1 cellular context compared by ENCODE assay signal in genomic region chr21:45299026-45299863, GRCh38.
TF ChIP-seq lines count a peak whose summit lies in the region.

No MANE protein-coding gene starts in this region.

TF ChIP-seq in K562, 482 proteins besides CTCF, POLR2A, EP300 and RAD21 (continued from another document and continues in another):
- TF ChIP-seq PRDM10 (IDR thresholded peaks at IDR 0.05; ENCODE audit: partially characterized antibody) (no peak), NCOR1 (IDR thresholded peaks at IDR 0.05) (no peak), MXD1 (CRISPR knock-in tag; IDR thresholded peaks at IDR 0.05; ENCODE audit: borderline replicate concordance, poor library complexity, severe bottlenecking) (no peak), ZNF121 (CRISPR knock-in tag; conservative IDR thresholded peaks at IDR 0.05) (no peak), NR0B1 (IDR thresholded peaks at IDR 0.05; ENCODE audit: partially characterized antibody) (no peak), ZNF583 (CRISPR knock-in tag; IDR thresholded peaks at IDR 0.05) (no peak), TFE3 (CRISPR knock-in tag; IDR thresholded peaks at IDR 0.05) (no peak), NBN (IDR thresholded peaks at IDR 0.05; ENCODE audit: low read depth) (peak; percentile 67; the same call in 1 of the 2 replicates), POLR2AphosphoS5 (IDR thresholded peaks at IDR 0.05; ENCODE audit: control insufficient read depth, insufficient read depth, low read depth, low read length) (no peak), TRIM24 (IDR thresholded peaks at IDR 0.05) (peak in 1 of 2 experiments; percentile 45; a peak in 1 of 4 replicates), ZNF143 (CRISPR knock-in tag; IDR thresholded peaks at IDR 0.05) (no peak), ZNF707 (CRISPR knock-in tag; conservative IDR thresholded peaks at IDR 0.05) (no peak), SP2 (IDR thresholded peaks at IDR 0.05; ENCODE audit: extremely low read depth, low read depth, low read length, poor library complexity, severe bottlenecking) (no peak), ZNF507 (tag; conservative IDR thresholded peaks at IDR 0.05) (no peak), NCOA6 (IDR thresholded peaks at IDR 0.05) (no peak), E2F8 (IDR thresholded peaks at IDR 0.05; ENCODE audit: low read depth, partially characterized antibody) (no peak), ZBTB2 (IDR thresholded peaks at IDR 0.05) (no peak), CREB3L1 (IDR thresholded peaks at IDR 0.05; ENCODE audit: borderline replicate concordance, low read depth) (0 out of 2 replicates have a peak, but pooled peaks have one; percentile 24), HDAC6 (IDR thresholded peaks at IDR 0.05; ENCODE audit: low read depth, low read length) (no peak), ESRRA (IDR thresholded peaks at IDR 0.05; ENCODE audit: borderline replicate concordance, low read depth) (no peak), ARID2 (IDR thresholded peaks at IDR 0.05) (no peak), MCM5 (IDR thresholded peaks at IDR 0.05; ENCODE audit: low read depth) (no peak), KAT2B (IDR thresholded peaks at IDR 0.05; ENCODE audit: low read depth, low read length) (no peak), HMG20B (CRISPR knock-in tag; IDR thresholded peaks at IDR 0.05) (no peak), FIP1L1 (IDR thresholded peaks at IDR 0.05; ENCODE audit: low read depth, low read length, poor library complexity, severe bottlenecking) (no peak), CBFA2T2 (conservative IDR thresholded peaks at IDR 0.05) (no peak; the same call in 1 of the 2 replicates), ZNF766 (CRISPR knock-in tag; conservative IDR thresholded peaks at IDR 0.05) (no peak), RAD51 (IDR thresholded peaks at IDR 0.05; ENCODE audit: borderline replicate concordance, low read depth) (no peak), RBM14 (IDR thresholded peaks at IDR 0.05; ENCODE audit: borderline replicate concordance, insufficient read depth, low read depth, low read length) (no peak), XRCC3 (IDR thresholded peaks at IDR 0.05) (no peak), ARID4B (CRISPR knock-in tag; IDR thresholded peaks at IDR 0.05) (no peak), MEF2A (IDR thresholded peaks at IDR 0.05; ENCODE audit: control insufficient read depth, low read depth, low read length) (no peak), MNT (conservative IDR thresholded peaks at IDR 0.05) (peak in 1 of 2 experiments; percentile 77; a peak in 2 of 4 replicates), ETV1 (tag; conservative IDR thresholded peaks at IDR 0.05; ENCODE audit: low read depth) (no peak), FOSL1 (tag; conservative IDR thresholded peaks at IDR 0.05) (no peak), ZNF512 (tag; IDR thresholded peaks at IDR 0.05) (no peak)
